10 cellular contexts compared by ENCODE assay signal in the genomic region with DNA sequence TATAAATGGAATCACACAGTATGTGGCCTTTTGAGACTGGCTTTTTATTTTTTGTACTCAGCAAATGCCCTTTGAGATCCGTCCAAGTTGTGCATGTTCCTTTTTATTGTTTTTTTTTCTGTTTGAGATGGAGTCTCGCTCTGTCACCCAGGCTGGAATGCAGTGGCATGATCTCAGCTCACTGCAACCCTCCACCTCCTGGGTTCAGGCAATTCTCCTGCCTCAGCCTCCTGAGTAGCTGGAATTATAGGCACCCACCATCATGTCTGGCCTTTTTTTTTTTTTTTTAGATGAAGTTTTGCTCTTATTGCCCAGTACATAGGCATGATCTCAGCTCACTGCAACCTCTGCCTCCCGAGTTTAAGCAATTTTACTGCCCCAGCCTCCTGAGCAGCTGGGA. TPM values are rescaled to one million over a fixed set of nuclear protein-coding genes. Genes with fewer than 3 reads are reported as not detected.
DNase-seq lines count a peak whose midpoint lies in the region; TF ChIP-seq lines count a peak whose summit lies in the region.
"Not testable (repeated sequence)": the region's sequence is repeated elsewhere in the genome, so short reads cannot be mapped to it uniquely, and the experiment has no call there.
"Had no signal": no experiment of that assay in that cellular context is flagged by ENCODE, and none has a peak within 500 bp of the region (broad histone marks: within the 10 kb centered on the region; RNA-seq: fewer than 3 reads in every experiment).

No MANE protein-coding gene starts in this region.

- H3K4me1 Mint-ChIP-seq in chondrocyte (ENCODE audit: low read depth) = peaks cover 13% of the 10 kb centered on the region

- H3K27ac ChIP-seq in C4-2B = peak overlapping the region; percentile 16; the same call in 1 of the 2 replicates
- H3K27ac ChIP-seq in HEK293 (ENCODE audit: extremely low read depth, low read depth, low read length) = not testable (repeated sequence)

- POLR2A ChIA-PET in HEK293 (lab: Yijun Ruan, JAX) = not testable (repeated sequence)

- not testable (repeated sequence) for H3K4me3 Mint-ChIP-seq in chondrocyte (ENCODE audit: unreplicated experiment)

- CTCF ChIA-PET in HEK293 (lab: Yijun Ruan, JAX) = interaction anchor here (0.7 to 1.6 kb wide), 2 partner anchors 26 to 209 kb away, joined by 3 to 11 read pairs; no protein-coding TSS in a partner anchor

- H3K4me1 ChIP-seq in HEK293 (ENCODE audit: control insufficient read depth, insufficient read depth, low read length) = not testable (repeated sequence)

- H3K4me3 ChIP-seq in HEK293 (ENCODE audit: low read depth, low read length); LNCaP clone FGC (ENCODE audit: low read depth, low read length): not testable (repeated sequence)

- not testable (repeated sequence) for H3K36me3 Mint-ChIP-seq in chondrocyte (ENCODE audit: low read depth)

- H3K27ac Mint-ChIP-seq in chondrocyte (ENCODE audit: unreplicated experiment) = peak overlapping the region; percentile 74

- not testable (repeated sequence) for H3K36me3 ChIP-seq in HEK293 (ENCODE audit: control insufficient read depth in 2 of 2, insufficient read depth in 1 of 2, low read length in 2 of 2)

- H3K9me3 ChIP-seq in HEK293 (ENCODE audit: control insufficient read depth, insufficient read depth, low read depth, low read length) = not testable (repeated sequence)

- TF ChIP-seq CTCF in C4-2B (conservative IDR thresholded peaks at IDR 0.05); HEK293 (tag by site-specific recombination; IDR thresholded peaks at IDR 0.05); LNCaP clone FGC (IDR thresholded peaks at IDR 0.05; ENCODE audit: control insufficient read depth, extremely low read depth, insufficient read depth); chondrocyte (IDR thresholded peaks at IDR 0.05): not testable (repeated sequence)

- not testable (repeated sequence) for H3K27me3 Mint-ChIP-seq in chondrocyte (ENCODE audit: low read depth)

- not testable (repeated sequence) for H3K9me3 Mint-ChIP-seq in chondrocyte (ENCODE audit: low read depth)

- DNase-seq in LNCaP clone FGC (ENCODE audit: low read depth) (peak; percentile 21), astrocyte of the hippocampus (ENCODE audit: low read depth, low spot score) (peak; percentile 14), left kidney (ENCODE audit: low read depth, low spot score) (peak; percentile 3), smooth muscle cell of the brain vasculature (ENCODE audit: low read depth, low spot score) (peak; percentile 49)
- DNase-seq in chondrocyte (ENCODE audit: low spot score) = not testable (repeated sequence)

TF ChIP-seq in HEK293, 187 proteins besides CTCF, POLR2A, EP300 and RAD21:
- TF ChIP-seq ZBTB17 (tag by site-specific recombination; IDR thresholded peaks at IDR 0.05) = peak; percentile 41; the same call in 1 of the 2 replicates
- TF ChIP-seq, protein P1, sequence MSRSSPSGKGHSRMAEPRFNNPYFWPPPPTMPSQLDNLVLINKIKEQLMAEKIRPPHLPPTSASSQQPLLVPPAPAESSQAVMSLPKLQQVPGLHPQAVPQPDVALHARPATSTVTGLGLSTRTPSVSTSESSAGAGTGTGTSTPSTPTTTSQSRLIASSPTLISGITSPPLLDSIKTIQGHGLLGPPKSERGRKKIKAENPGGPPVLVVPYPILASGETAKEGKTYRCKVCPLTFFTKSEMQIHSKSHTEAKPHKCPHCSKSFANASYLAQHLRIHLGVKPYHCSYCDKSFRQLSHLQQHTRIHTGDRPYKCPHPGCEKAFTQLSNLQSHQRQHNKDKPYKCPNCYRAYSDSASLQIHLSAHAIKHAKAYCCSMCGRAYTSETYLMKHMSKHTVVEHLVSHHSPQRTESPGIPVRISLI (tag by site-specific recombination; IDR thresholded peaks at IDR 0.05) = 0 out of 2 replicates have a peak, but pooled peaks have one; percentile 50
- 0 out of 2 replicates have a peak, but pooled peaks have one; percentile 13 for TF ChIP-seq FEZF1 (tag by site-specific recombination; IDR thresholded peaks at IDR 0.05)
- TF ChIP-seq ZNF335 (tag by site-specific recombination; conservative IDR thresholded peaks at IDR 0.05) = 0 out of 2 replicates have a peak, but pooled peaks have one; percentile 12

RNA-seq across cellular contexts. Expression of a gene that starts 28.3 kb away (rescaled TPM):
- total RNA-seq in chondrocyte = 0.10 TPM in 1 of 3 replicates, not detected in the others
- total RNA-seq: B cell; CD8-positive, alpha-beta memory T cell; G401 had no signal

RNA-seq across cellular contexts. Expression of a gene that starts 59.8 kb away (rescaled TPM):
- not detected in 3 replicates for total RNA-seq in chondrocyte
- total RNA-seq: G401 had no signal

RNA-seq across cellular contexts. Expression of a gene that starts 59.9 kb away (rescaled TPM):
- 15.5 to 30.6 TPM (median 15.9 TPM) in 3 replicates for total RNA-seq in chondrocyte
